ENCODE assay signal across 1 cellular context in genomic region chrX:107440692-107441091, GRCh38.
TF ChIP-seq lines count a peak whose summit lies in the region.

No MANE protein-coding gene starts in this region.

TF ChIP-seq in endothelial cell of umbilical vein, 7 proteins besides CTCF, POLR2A, EP300 and RAD21:
- no peak for TF ChIP-seq GATA2 (IDR thresholded peaks at IDR 0.05; ENCODE audit: insufficient read depth, insufficient read length, low read depth, low read length)
- TF ChIP-seq MYC (IDR thresholded peaks at IDR 0.05; ENCODE audit: low read depth, low read length): no peak
- no peak for TF ChIP-seq FOS (IDR thresholded peaks at IDR 0.05; ENCODE audit: borderline replicate concordance, insufficient read depth, low read length)
- no peak for TF ChIP-seq POLR2AphosphoS5 (IDR thresholded peaks at IDR 0.05; ENCODE audit: insufficient read depth, low read depth, low read length)
- TF ChIP-seq JUN (IDR thresholded peaks at IDR 0.05; ENCODE audit: borderline replicate concordance, insufficient read depth, insufficient read length, low read depth): no peak
- TF ChIP-seq MAX (IDR thresholded peaks at IDR 0.05; ENCODE audit: insufficient read depth, insufficient read length): no peak
- TF ChIP-seq EZH2 (IDR thresholded peaks at IDR 0.05; ENCODE audit: borderline replicate concordance, low read depth, low read length, severe bottlenecking): no peak
